In genomic region chr1:4056422-4056821, GRCh38 we compare ENCODE assay signal across 30 cellular contexts.
"Had no signal": no experiment of that assay in that cellular context is flagged by ENCODE, and none has a peak within 500 bp of the region (broad histone marks: within the 10 kb centered on the region; RNA-seq: fewer than 3 reads in every experiment).

No MANE protein-coding gene starts in this region.

- H3K4me3 Mint-ChIP-seq: immature natural killer cell; mesothelial cell of epicardium; natural killer cell; nephron progenitor cell; stimulated activated naive B cell treated with anti-CD40 and anti-IgM and Interleukin-4, amounts not matched to agents 10 μg/mL and 1 μg/mL and 100 μg/mL, for 72 hours had no signal

- ATAC-seq: left colon; left lung; lower lobe of right lung; natural killer cell; right cardiac atrium; sciatic nerve; stimulated activated naive B cell treated with anti-CD40 and anti-IgM and Interleukin-4, amounts not matched to agents 10 μg/mL and 1 μg/mL and 100 μg/mL, for 72 hours; stimulated activated naive CD8-positive, alpha-beta T cell treated with anti-CD3 and anti-CD28 coated beads, Interleukin-15, Interleukin-2, amounts not matched to agents 100 U/mL and 50 U/mL, for 24 hours had no signal

- H3K4me1 Mint-ChIP-seq: mesothelial cell of epicardium had no signal

- H3K9me3 Mint-ChIP-seq: mesothelial cell of epicardium, natural killer cell, nephron progenitor cell had no signal

- H3K27ac Mint-ChIP-seq: immature natural killer cell; mesothelial cell of epicardium; natural killer cell; nephron progenitor cell; progenitor cell of endocrine pancreas; stimulated activated naive B cell treated with anti-CD40 and anti-IgM and Interleukin-4, amounts not matched to agents 10 μg/mL and 1 μg/mL and 100 μg/mL, for 72 hours had no signal

- H3K9me3 ChIP-seq: left lung, lower lobe of right lung, ovary, stomach, testis, thyroid gland, transverse colon, uterus had no signal

- H3K36me3 Mint-ChIP-seq: immature natural killer cell; mesothelial cell of epicardium; natural killer cell; stimulated activated naive B cell treated with anti-CD40 and anti-IgM and Interleukin-4, amounts not matched to agents 10 μg/mL and 1 μg/mL and 100 μg/mL, for 72 hours had no signal

- FAIRE-seq: islet of Langerhans, kidney had no signal

- H3K27ac ChIP-seq: left lung, lower lobe of right lung, ovary, skin epidermis, stomach, testis, thyroid gland, transverse colon, uterus had no signal

- H3K4me3 ChIP-seq: left lung, lower lobe of right lung, ovary, skin epidermis, stomach, testis, thyroid gland, transverse colon, uterus had no signal

- H3K27me3 ChIP-seq: ovary, testis, thyroid gland, transverse colon, uterus had no signal

- DNase-seq: hypothalamus; immature natural killer cell; kidney; left colon; lower lobe of right lung; mammary epithelial cell; mesenchymal stem cell; naive B cell; natural killer cell; nephron progenitor cell; nucleus accumbens; ovary; right cardiac atrium; stimulated activated CD4-positive, alpha-beta T cell treated with anti-CD3 and anti-CD28 coated beads, Interleukin-12 subunit alpha, Interleukin-12 subunit beta, amount 100 ng/mL, for 4 hours; stimulated activated CD4-positive, alpha-beta T cell treated with anti-CD3 and anti-CD28 coated beads, Interleukin-15, amount 100 ng/mL, for 24 hours; stimulated activated CD4-positive, alpha-beta T cell treated with anti-CD3 and anti-CD28 coated beads, Interleukin-2, amount 100 ng/mL, for 24 hours; stimulated activated CD4-positive, alpha-beta T cell treated with anti-CD3 and anti-CD28 coated beads, Interleukin-4, amount 100 ng/mL, for 1 hour; stimulated activated naive B cell treated with anti-CD40 and anti-IgM and Interleukin-4, amounts not matched to agents 10 μg/mL and 1 μg/mL and 100 μg/mL, for 72 hours; stimulated activated naive CD8-positive, alpha-beta T cell treated with anti-CD3 and anti-CD28 coated beads, Interleukin-15, Interleukin-2, amounts not matched to agents 100 U/mL and 50 U/mL, for 24 hours; stomach; testis; thyroid gland; transverse colon; uterus had no signal

- H3K36me3 ChIP-seq: left lung, lower lobe of right lung, ovary, stomach, thyroid gland, transverse colon, uterus had no signal

- H3K4me1 ChIP-seq: left lung, lower lobe of right lung, stomach, testis, thyroid gland, transverse colon, uterus had no signal
